ENCODE assay signal across 1 cellular context in the genomic region with DNA sequence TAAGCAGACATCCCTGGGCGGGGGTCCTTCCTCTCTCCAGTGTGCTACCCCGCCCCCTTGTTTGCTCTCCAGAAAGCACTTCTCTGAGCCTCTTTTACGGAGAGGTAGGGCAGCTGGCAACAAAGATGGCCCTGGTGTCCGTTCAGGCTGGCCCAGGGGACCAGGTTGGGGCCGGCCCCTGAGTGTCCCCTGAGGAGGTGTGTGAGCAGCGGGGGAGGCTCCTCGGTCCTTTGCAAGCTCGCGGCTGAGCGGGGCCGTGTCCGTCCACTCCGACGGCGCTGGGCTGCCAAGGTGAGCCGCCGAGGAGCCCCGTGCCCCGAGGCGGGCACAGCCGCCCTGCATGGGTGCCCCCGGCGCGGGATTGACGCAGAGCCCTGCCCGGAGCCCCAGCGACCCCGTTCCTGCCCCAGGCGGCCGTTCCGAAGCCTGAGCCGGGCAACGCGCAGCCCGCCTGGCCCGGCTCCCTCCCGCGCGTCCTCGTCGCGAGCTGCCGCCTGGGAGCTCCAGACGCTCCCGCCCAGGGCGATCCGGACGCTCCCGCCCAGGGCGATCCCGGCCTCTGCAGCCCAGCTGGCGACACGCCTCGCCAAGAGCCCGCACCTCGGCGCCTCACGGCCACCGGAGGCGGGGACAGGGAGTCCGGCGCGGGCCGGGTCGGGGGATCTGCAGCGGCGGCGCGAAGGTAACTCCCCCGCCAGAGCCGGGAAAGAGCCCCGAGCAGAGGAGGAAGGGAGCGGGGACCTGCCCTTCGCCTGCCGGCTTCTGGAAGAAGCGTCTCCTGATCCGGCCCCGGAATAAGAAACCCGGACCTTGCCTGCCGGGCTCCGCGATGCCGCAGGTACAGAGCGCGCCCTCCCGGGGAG.
A peak's percentile ranks its signal among the peaks of the same experiment; 100 is the strongest.
TF ChIP-seq lines count a peak whose summit lies in the region.

A gene (plus strand): TSS at position 569 of the 863 bp plus-strand sequence. CDS start 2,243 bp downstream, outside the sequence.

TF ChIP-seq in HepG2, 621 proteins besides CTCF, POLR2A, EP300 and RAD21 (continued from another document and continues in another):
- TF ChIP-seq ISL2 (CRISPR knock-in tag; IDR thresholded peaks at IDR 0.05) (no peak), IKZF4 (CRISPR knock-in tag; IDR thresholded peaks at IDR 0.05; ENCODE audit: borderline replicate concordance, low read depth, not compliant biosample characterization) (peak; percentile 35), TRIM24 (CRISPR knock-in tag; IDR thresholded peaks at IDR 0.05) (no peak), ZNF788 (CRISPR knock-in tag; IDR thresholded peaks at IDR 0.05; ENCODE audit: borderline replicate concordance) (no peak), TEAD2 (CRISPR knock-in tag; IDR thresholded peaks at IDR 0.05) (no peak), ZNF724P (CRISPR knock-in tag; IDR thresholded peaks at IDR 0.05; ENCODE audit: borderline replicate concordance) (no peak), ZNF546 (CRISPR knock-in tag; conservative IDR thresholded peaks at IDR 0.05) (0 out of 2 replicates have a peak, but pooled peaks have one; percentile 38), KLF11 (CRISPR knock-in tag; IDR thresholded peaks at IDR 0.05) (no peak), ZZZ3 (CRISPR knock-in tag; IDR thresholded peaks at IDR 0.05; ENCODE audit: borderline replicate concordance) (no peak), SMAD1 (CRISPR knock-in tag; IDR thresholded peaks at IDR 0.05; ENCODE audit: borderline replicate concordance, low read depth) (no peak), ZNF746 (CRISPR knock-in tag; IDR thresholded peaks at IDR 0.05) (no peak), HHEX (CRISPR knock-in tag; IDR thresholded peaks at IDR 0.05) (no peak), ZNF343 (CRISPR knock-in tag; IDR thresholded peaks at IDR 0.05) (no peak; the same call in 1 of the 2 replicates), RFX1 (IDR thresholded peaks at IDR 0.05) (no peak), HES4 (CRISPR knock-in tag; IDR thresholded peaks at IDR 0.05; ENCODE audit: borderline replicate concordance) (peak; percentile 33; the same call in 1 of the 2 replicates), ZFYVE20 (CRISPR knock-in tag; IDR thresholded peaks at IDR 0.05; ENCODE audit: borderline replicate concordance, low read depth) (no peak), BORCS8-MEF2B (CRISPR knock-in tag; IDR thresholded peaks at IDR 0.05) (0 out of 2 replicates have a peak, but pooled peaks have one; percentile 16), MLLT10 (CRISPR knock-in tag; IDR thresholded peaks at IDR 0.05) (no peak), ZNF83 (CRISPR knock-in tag; IDR thresholded peaks at IDR 0.05; ENCODE audit: borderline replicate concordance) (no peak), ZNF644 (CRISPR knock-in tag; IDR thresholded peaks at IDR 0.05; ENCODE audit: low read depth) (no peak), HNF4A (CRISPR knock-in tag; IDR thresholded peaks at IDR 0.05) (no peak), PLRG1 (conservative IDR thresholded peaks at IDR 0.05) (no peak)
- TF ChIP-seq, protein P1, sequence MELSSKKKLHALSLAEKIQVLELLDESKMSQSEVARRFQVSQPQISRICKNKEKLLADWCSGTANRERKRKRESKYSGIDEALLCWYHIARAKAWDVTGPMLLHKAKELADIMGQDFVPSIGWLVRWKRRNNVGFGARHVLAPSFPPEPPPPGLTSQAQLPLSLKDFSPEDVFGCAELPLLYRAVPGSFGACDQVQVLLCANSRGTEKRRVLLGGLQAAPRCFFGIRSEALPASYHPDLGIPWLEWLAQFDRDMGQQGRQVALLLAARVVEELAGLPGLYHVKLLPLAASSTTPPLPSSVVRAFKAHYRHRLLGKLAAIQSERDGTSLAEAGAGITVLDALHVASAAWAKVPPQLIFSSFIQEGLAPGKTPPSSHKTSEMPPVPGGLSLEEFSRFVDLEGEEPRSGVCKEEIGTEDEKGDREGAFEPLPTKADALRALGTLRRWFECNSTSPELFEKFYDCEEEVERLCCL (CRISPR knock-in tag; IDR thresholded peaks at IDR 0.05; ENCODE audit: borderline replicate concordance), result no peak
- TF ChIP-seq, protein P2, sequence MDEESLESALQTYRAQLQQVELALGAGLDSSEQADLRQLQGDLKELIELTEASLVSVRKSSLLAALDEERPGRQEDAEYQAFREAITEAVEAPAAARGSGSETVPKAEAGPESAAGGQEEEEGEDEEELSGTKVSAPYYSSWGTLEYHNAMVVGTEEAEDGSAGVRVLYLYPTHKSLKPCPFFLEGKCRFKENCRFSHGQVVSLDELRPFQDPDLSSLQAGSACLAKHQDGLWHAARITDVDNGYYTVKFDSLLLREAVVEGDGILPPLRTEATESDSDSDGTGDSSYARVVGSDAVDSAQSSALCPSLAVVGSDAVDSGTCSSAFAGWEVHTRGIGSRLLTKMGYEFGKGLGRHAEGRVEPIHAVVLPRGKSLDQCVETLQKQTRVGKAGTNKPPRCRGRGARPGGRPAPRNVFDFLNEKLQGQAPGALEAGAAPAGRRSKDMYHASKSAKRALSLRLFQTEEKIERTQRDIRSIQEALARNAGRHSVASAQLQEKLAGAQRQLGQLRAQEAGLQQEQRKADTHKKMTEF (CRISPR knock-in tag; IDR thresholded peaks at IDR 0.05), result no peak
- TF ChIP-seq, protein P3, sequence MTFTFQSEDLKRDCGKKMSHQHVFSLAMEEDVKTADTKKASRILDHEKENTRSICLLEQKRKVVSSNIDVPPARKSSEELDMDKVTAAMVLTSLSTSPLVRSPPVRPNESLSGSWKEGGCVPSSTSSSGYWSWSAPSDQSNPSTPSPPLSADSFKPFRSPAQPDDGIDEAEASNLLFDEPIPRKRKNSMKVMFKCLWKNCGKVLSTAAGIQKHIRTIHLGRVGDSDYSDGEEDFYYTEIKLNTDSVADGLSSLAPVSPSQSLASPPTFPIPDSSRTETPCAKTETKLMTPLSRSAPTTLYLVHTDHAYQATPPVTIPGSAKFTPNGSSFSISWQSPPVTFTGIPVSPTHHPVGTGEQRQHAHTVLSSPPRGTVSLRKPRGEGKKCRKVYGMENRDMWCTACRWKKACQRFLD (CRISPR knock-in tag; IDR thresholded peaks at IDR 0.05; ENCODE audit: borderline replicate concordance), result 0 out of 2 replicates have a peak, but pooled peaks have one; percentile 50
- TF ChIP-seq, protein P4, sequence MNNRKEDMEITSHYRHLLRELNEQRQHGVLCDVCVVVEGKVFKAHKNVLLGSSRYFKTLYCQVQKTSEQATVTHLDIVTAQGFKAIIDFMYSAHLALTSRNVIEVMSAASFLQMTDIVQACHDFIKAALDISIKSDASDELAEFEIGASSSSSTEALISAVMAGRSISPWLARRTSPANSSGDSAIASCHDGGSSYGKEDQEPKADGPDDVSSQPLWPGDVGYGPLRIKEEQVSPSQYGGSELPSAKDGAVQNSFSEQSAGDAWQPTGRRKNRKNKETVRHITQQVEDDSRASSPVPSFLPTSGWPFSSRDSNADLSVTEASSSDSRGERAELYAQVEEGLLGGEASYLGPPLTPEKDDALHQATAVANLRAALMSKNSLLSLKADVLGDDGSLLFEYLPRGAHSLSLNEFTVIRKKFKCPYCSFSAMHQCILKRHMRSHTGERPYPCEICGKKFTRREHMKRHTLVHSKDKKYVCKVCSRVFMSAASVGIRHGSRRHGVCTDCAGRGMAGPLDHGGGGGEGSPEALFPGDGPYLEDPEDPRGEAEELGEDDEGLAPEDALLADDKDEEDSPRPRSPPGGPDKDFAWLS (CRISPR knock-in tag; IDR thresholded peaks at IDR 0.05; ENCODE audit: borderline replicate concordance), result no peak
- TF ChIP-seq, protein P5, sequence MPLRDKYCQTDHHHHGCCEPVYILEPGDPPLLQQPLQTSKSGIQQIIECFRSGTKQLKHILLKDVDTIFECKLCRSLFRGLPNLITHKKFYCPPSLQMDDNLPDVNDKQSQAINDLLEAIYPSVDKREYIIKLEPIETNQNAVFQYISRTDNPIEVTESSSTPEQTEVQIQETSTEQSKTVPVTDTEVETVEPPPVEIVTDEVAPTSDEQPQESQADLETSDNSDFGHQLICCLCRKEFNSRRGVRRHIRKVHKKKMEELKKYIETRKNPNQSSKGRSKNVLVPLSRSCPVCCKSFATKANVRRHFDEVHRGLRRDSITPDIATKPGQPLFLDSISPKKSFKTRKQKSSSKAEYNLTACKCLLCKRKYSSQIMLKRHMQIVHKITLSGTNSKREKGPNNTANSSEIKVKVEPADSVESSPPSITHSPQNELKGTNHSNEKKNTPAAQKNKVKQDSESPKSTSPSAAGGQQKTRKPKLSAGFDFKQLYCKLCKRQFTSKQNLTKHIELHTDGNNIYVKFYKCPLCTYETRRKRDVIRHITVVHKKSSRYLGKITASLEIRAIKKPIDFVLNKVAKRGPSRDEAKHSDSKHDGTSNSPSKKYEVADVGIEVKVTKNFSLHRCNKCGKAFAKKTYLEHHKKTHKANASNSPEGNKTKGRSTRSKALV (CRISPR knock-in tag; IDR thresholded peaks at IDR 0.05), result peak; percentile 84
- TF ChIP-seq, protein P6, sequence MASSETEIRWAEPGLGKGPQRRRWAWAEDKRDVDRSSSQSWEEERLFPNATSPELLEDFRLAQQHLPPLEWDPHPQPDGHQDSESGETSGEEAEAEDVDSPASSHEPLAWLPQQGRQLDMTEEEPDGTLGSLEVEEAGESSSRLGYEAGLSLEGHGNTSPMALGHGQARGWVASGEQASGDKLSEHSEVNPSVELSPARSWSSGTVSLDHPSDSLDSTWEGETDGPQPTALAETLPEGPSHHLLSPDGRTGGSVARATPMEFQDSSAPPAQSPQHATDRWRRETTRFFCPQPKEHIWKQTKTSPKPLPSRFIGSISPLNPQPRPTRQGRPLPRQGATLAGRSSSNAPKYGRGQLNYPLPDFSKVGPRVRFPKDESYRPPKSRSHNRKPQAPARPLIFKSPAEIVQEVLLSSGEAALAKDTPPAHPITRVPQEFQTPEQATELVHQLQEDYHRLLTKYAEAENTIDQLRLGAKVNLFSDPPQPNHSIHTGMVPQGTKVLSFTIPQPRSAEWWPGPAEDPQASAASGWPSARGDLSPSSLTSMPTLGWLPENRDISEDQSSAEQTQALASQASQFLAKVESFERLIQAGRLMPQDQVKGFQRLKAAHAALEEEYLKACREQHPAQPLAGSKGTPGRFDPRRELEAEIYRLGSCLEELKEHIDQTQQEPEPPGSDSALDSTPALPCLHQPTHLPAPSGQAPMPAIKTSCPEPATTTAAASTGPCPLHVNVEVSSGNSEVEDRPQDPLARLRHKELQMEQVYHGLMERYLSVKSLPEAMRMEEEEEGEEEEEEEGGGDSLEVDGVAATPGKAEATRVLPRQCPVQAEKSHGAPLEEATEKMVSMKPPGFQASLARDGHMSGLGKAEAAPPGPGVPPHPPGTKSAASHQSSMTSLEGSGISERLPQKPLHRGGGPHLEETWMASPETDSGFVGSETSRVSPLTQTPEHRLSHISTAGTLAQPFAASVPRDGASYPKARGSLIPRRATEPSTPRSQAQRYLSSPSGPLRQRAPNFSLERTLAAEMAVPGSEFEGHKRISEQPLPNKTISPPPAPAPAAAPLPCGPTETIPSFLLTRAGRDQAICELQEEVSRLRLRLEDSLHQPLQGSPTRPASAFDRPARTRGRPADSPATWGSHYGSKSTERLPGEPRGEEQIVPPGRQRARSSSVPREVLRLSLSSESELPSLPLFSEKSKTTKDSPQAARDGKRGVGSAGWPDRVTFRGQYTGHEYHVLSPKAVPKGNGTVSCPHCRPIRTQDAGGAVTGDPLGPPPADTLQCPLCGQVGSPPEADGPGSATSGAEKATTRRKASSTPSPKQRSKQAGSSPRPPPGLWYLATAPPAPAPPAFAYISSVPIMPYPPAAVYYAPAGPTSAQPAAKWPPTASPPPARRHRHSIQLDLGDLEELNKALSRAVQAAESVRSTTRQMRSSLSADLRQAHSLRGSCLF (CRISPR knock-in tag; IDR thresholded peaks at IDR 0.05; ENCODE audit: borderline replicate concordance), result no peak
- TF ChIP-seq, protein P7, sequence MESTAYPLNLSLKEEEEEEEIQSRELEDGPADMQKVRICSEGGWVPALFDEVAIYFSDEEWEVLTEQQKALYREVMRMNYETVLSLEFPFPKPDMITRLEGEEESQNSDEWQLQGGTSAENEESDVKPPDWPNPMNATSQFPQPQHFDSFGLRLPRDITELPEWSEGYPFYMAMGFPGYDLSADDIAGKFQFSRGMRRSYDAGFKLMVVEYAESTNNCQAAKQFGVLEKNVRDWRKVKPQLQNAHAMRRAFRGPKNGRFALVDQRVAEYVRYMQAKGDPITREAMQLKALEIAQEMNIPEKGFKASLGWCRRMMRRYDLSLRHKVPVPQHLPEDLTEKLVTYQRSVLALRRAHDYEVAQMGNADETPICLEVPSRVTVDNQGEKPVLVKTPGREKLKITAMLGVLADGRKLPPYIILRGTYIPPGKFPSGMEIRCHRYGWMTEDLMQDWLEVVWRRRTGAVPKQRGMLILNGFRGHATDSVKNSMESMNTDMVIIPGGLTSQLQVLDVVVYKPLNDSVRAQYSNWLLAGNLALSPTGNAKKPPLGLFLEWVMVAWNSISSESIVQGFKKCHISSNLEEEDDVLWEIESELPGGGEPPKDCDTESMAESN (CRISPR knock-in tag; conservative IDR thresholded peaks at IDR 0.05), result peak; percentile 65
- TF ChIP-seq, protein P8, sequence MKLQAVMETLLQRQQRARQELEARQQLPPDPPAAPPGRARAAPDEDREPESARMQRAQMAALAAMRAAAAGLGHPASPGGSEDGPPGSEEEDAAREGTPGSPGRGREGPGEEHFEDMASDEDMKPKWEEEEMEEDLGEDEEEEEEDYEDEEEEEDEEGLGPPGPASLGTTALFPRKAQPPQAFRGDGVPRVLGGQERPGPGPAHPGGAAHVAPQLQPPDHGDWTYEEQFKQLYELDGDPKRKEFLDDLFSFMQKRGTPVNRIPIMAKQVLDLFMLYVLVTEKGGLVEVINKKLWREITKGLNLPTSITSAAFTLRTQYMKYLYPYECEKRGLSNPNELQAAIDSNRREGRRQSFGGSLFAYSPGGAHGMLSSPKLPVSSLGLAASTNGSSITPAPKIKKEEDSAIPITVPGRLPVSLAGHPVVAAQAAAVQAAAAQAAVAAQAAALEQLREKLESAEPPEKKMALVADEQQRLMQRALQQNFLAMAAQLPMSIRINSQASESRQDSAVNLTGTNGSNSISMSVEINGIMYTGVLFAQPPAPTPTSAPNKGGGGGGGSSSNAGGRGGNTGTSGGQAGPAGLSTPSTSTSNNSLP (IDR thresholded peaks at IDR 0.05; ENCODE audit: low read depth, low read length), result no peak
- TF ChIP-seq, protein P9, sequence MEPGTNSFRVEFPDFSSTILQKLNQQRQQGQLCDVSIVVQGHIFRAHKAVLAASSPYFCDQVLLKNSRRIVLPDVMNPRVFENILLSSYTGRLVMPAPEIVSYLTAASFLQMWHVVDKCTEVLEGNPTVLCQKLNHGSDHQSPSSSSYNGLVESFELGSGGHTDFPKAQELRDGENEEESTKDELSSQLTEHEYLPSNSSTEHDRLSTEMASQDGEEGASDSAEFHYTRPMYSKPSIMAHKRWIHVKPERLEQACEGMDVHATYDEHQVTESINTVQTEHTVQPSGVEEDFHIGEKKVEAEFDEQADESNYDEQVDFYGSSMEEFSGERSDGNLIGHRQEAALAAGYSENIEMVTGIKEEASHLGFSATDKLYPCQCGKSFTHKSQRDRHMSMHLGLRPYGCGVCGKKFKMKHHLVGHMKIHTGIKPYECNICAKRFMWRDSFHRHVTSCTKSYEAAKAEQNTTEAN (CRISPR knock-in tag; conservative IDR thresholded peaks at IDR 0.05), result no peak
